In the genomic region with DNA sequence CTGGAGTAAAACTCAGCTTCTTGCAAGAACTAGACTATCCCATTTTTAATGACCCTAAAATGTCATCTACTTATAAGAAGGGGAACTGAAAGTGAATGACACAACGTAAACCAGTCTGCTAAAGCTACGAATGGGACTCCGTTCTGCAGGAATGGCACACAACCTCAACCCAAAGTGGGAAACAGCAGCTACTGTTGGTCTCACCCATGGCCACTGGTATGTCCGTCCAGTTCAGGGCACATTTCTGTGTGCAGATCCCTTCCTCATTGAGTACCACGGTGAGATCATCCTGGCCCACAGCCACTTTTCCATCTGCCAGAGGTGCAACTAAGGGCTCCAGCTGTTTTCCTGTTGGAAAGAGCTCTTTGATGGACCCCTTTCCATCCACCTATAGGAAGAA, we compare ENCODE assay signal across 20 cellular contexts. TPM values are rescaled to one million over a fixed set of nuclear protein-coding genes. Genes with fewer than 3 reads are reported as not detected.
A peak's percentile ranks its signal among the peaks of the same experiment; 100 is the strongest.
DNase-seq lines count a peak whose midpoint lies in the region; ATAC-seq lines count a peak whose summit lies in the region.
"Had no signal": no experiment of that assay in that cellular context is flagged by ENCODE, and none has a peak within 500 bp of the region (broad histone marks: within the 10 kb centered on the region; RNA-seq: fewer than 3 reads in every experiment).

No MANE protein-coding gene starts in this region.

- H3K9me3 Mint-ChIP-seq in stimulated activated memory B cell treated with anti-CD40 and anti-IgM and Interleukin-4, amounts not matched to agents 10 μg/mL and 1 μg/mL and 100 μg/mL, for 72 hours = no peaks in the 10 kb centered on the region
- H3K9me3 Mint-ChIP-seq: activated CD8-positive, alpha-beta T cell treated with anti-CD3 and anti-CD28 coated beads for 36 hours; activated T-cell treated with anti-CD3 and anti-CD28 coated beads, Interleukin-2, amount 50 U/mL, for 4 hours; naive thymus-derived CD4-positive, alpha-beta T cell; WTC11 had no signal

- H3K4me1 Mint-ChIP-seq in stimulated activated memory B cell treated with anti-CD40 and anti-IgM and Interleukin-4, amounts not matched to agents 10 μg/mL and 1 μg/mL and 100 μg/mL, for 72 hours = peaks cover 11% of the 10 kb centered on the region
- H3K4me1 Mint-ChIP-seq: WTC11 had no signal

- H3K4me3 Mint-ChIP-seq in stimulated activated memory B cell treated with anti-CD40 and anti-IgM and Interleukin-4, amounts not matched to agents 10 μg/mL and 1 μg/mL and 100 μg/mL, for 72 hours = no peak overlapping the region
- H3K4me3 Mint-ChIP-seq: activated CD8-positive, alpha-beta T cell treated with anti-CD3 and anti-CD28 coated beads for 36 hours; activated naive CD8-positive, alpha-beta T cell; activated T-cell treated with anti-CD3 and anti-CD28 coated beads, Interleukin-2, amount 50 U/mL, for 4 hours; naive thymus-derived CD4-positive, alpha-beta T cell; T-helper 17 cell; WTC11 had no signal

- H3K36me3 Mint-ChIP-seq in stimulated activated memory B cell treated with anti-CD40 and anti-IgM and Interleukin-4, amounts not matched to agents 10 μg/mL and 1 μg/mL and 100 μg/mL, for 72 hours = peaks cover 71% of the 10 kb centered on the region

- ATAC-seq in left ventricle myocardium superior = peak; percentile 68
- peak; percentile 48 for ATAC-seq in stimulated activated memory B cell treated with anti-CD40 and anti-IgM and Interleukin-4, amounts not matched to agents 10 μg/mL and 1 μg/mL and 100 μg/mL, for 72 hours
- ATAC-seq: activated CD8-positive, alpha-beta T cell treated with anti-CD3 and anti-CD28 coated beads for 36 hours; activated T-cell treated with anti-CD3 and anti-CD28 coated beads, Interleukin-2, amount 50 U/mL, for 4 hours; body of pancreas; naive thymus-derived CD4-positive, alpha-beta T cell; T-helper 17 cell; WTC11 had no signal

- no peaks in the 10 kb centered on the region for H3K27me3 Mint-ChIP-seq in stimulated activated memory B cell treated with anti-CD40 and anti-IgM and Interleukin-4, amounts not matched to agents 10 μg/mL and 1 μg/mL and 100 μg/mL, for 72 hours
- H3K27me3 Mint-ChIP-seq: activated CD8-positive, alpha-beta T cell treated with anti-CD3 and anti-CD28 coated beads for 36 hours; activated naive CD8-positive, alpha-beta T cell; naive thymus-derived CD4-positive, alpha-beta T cell; T-helper 17 cell had no signal

- peak overlapping the region; percentile 29 for H3K27ac Mint-ChIP-seq in stimulated activated memory B cell treated with anti-CD40 and anti-IgM and Interleukin-4, amounts not matched to agents 10 μg/mL and 1 μg/mL and 100 μg/mL, for 72 hours
- H3K27ac Mint-ChIP-seq: activated CD8-positive, alpha-beta T cell treated with anti-CD3 and anti-CD28 coated beads for 36 hours; T-helper 17 cell; WTC11 had no signal

- intact Hi-C loops in left ventricle myocardium superior (cut with micrococcal nuclease) = no loop called here

- DNase-seq in SKM-1 treated with dmso at 0.1 percent for 144 hours (lab: John Stamatoyannopoulos, UW; ENCODE audit: unreplicated experiment) (peak; percentile 40), SKM-1 (lab: John Stamatoyannopoulos, UW; ENCODE audit: unreplicated experiment) (no peak), SIG-M5 (lab: John Stamatoyannopoulos, UW) (peak; percentile 69), left ventricle myocardium superior (no peak), A172 (ENCODE audit: low spot score) (no peak), DMS153 (lab: John Stamatoyannopoulos, UW) (no peak), D341Med (ENCODE audit: low spot score) (no peak)
- DNase-seq: activated CD8-positive, alpha-beta T cell treated with anti-CD3 and anti-CD28 coated beads for 36 hours; activated T-cell treated with anti-CD3 and anti-CD28 coated beads, Interleukin-2, amount 50 U/mL, for 4 hours; cortex of kidney; erythroblast; naive thymus-derived CD4-positive, alpha-beta T cell; NCI-H1694 treated with DMSO at 0.1 percent for 48 hours; NCI-H446 treated with DMSO at 0.1 percent for 48 hours; NK-92 treated with Interleukin-12 subunit alpha and Interleukin-12 subunit beta, amount 100 ng/mL, for 24 hours; T-helper 17 cell had no signal

RNA-seq across cellular contexts. Expression of gene VPS39, which starts 23.8 kb away (rescaled TPM):
- total RNA-seq in left ventricle myocardium superior = 45.3 TPM
- total RNA-seq in A172 (2014; rRNA removed; shearing (Covaris generic)) = 24.0 and 39.7 TPM in 2 replicates

RNA-seq across cellular contexts. Expression of gene PLA2G4F, which starts 27.9 kb away (rescaled TPM):
- total RNA-seq in left ventricle myocardium superior = 5.2 TPM
- total RNA-seq in A172 (2014; rRNA removed; shearing (Covaris generic)) = not detected in 2 replicates
- total RNA-seq: activated CD8-positive, alpha-beta T cell treated with anti-CD3 and anti-CD28 coated beads for 36 hours; naive thymus-derived CD4-positive, alpha-beta T cell; T-helper 17 cell had no signal

Comparison
In these comparisons a context has a peak if more than half of its experiments do, and no peak if none do; other contexts are left out.
1. DNase-seq: peak in SKM-1 treated with dmso at 0.1 percent for 144 hours (single experiment) and SIG-M5 (single experiment); none in SKM-1 (single experiment), left ventricle myocardium superior (single experiment), A172 (single experiment), DMS153 (single experiment) and D341Med (single experiment).